8 cellular contexts compared by ENCODE assay signal in the genomic region with DNA sequence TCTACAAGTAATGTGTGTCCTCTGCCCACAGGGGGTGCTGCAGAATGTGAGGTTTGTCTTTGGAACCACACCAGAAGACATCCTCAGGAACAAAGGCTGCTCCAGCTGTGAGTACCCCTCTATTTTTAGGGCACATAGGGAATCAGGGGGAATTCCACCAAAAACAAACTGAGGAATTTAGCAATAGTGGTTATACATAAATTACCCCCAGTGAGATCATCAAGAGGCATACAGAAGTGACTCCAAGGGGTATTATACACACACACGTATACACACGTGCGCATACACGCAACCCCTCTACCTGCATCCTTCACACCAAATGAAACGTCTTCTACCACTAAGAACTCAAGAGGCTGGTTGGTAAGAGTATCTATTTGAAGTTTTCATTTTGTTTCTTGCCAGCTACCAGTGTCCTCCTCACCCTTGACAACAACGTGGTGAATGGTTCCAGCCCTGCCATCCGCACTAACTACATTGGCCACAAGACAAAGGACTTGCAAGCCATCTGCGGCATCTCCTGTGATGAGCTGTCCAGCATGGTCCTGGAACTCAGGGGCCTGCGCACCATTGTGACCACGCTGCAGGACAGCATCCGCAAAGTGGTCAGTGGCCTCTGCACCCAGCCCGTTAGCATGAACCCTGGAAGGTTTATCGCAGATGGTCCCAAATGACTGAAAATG. TPM values are rescaled to one million over a fixed set of nuclear protein-coding genes. Genes with fewer than 3 reads are reported as not detected.
DNase-seq lines count a peak whose midpoint lies in the region; ATAC-seq, FAIRE-seq and TF ChIP-seq lines count a peak whose summit lies in the region.

No MANE protein-coding gene starts in this region.

- no peak for DNase-seq in natural killer cell
- DNase-seq in natural killer cell treated with Interleukin-12 subunit alpha and Interleukin-12 subunit beta and Interleukin-15 and Interleukin-18, amount 100 ng/mL, for 72 hours (ENCODE audit: low spot score) = no peak
- DNase-seq in activated naive CD8-positive, alpha-beta T cell treated with anti-CD3 and anti-CD28 coated beads for 36 hours = peak; percentile 20
- DNase-seq in HepG2 (ENCODE audit: low spot score) = peak; percentile 25
- DNase-seq in vagina (ENCODE audit: extremely low spot score in 2 of 2) = no peak
- DNase-seq in Kasumi-1 (lab: John Stamatoyannopoulos, UW) = no peak
- no peak for DNase-seq in kidney glomerular epithelial cell (lab: John Stamatoyannopoulos, UW)
- no peak for DNase-seq in naive thymus-derived CD4-positive, alpha-beta T cell

- H3K4me1 Mint-ChIP-seq in natural killer cell = peaks cover 51 to 65% of the 10 kb centered on the region in 2 donors
- peaks cover 30 to 38% of the 10 kb centered on the region in 2 donors for H3K4me1 Mint-ChIP-seq in natural killer cell treated with Interleukin-12 subunit alpha and Interleukin-12 subunit beta and Interleukin-15 and Interleukin-18, amount 100 ng/mL, for 72 hours (ENCODE audit: low read depth in 2 of 2)
- H3K4me1 Mint-ChIP-seq in activated naive CD8-positive, alpha-beta T cell treated with anti-CD3 and anti-CD28 coated beads for 36 hours = peaks cover 10% of the 10 kb centered on the region
- peaks cover 0 to 38% (median 14%) of the 10 kb centered on the region in 7 donors for H3K4me1 Mint-ChIP-seq in naive thymus-derived CD4-positive, alpha-beta T cell

- no TSS peak for BruUV-seq in HepG2 (replicated peaks; lab: Mats Ljungman, UMichigan)

- CTCF ChIA-PET in HepG2 (lab: Yijun Ruan, JAX; ENCODE audit: low intra/inter-chr PET ratio, low total read pairs) = no interaction called here
- CTCF ChIA-PET in naive thymus-derived CD4-positive, alpha-beta T cell (lab: Charles Lee) = no interaction called here

- TF ChIP-seq EP300 in HepG2 (IDR thresholded peaks at IDR 0.05; ENCODE audit: low read depth in 2 of 2, low read length in 2 of 2) = no peak
- no peak for TF ChIP-seq EP300 in HepG2 (CRISPR knock-in tag; IDR thresholded peaks at IDR 0.05; ENCODE audit: borderline replicate concordance)

- no peak for TF ChIP-seq CTCF in natural killer cell (IDR thresholded peaks at IDR 0.05)
- peak; percentile 48 for TF ChIP-seq CTCF in HepG2 (CRISPR knock-in tag; IDR thresholded peaks at IDR 0.05)
- TF ChIP-seq CTCF in vagina (IDR thresholded peaks at IDR 0.05) = no peak

- H3K4me3 ChIP-seq in HepG2 (replicated peaks in 1 of 3; ENCODE audit: insufficient read depth in 1 of 3, low read depth in 2 of 3, low read length in 3 of 3) (0 out of 6 replicates have a peak overlapping the region, but pooled peaks of 1 of the 3 experiments have one; percentile 18), vagina (peak overlapping the region; percentile 53 to 80)
- no peak overlapping the region for H3K4me3 ChIP-seq in naive thymus-derived CD4-positive, alpha-beta T cell (ENCODE audit: low read length)

- H3K9me3 ChIP-seq in HepG2 (ENCODE audit: low read length) = no peaks in the 10 kb centered on the region
- no peaks in the 10 kb centered on the region for H3K9me3 ChIP-seq in vagina
- H3K9me3 ChIP-seq in naive thymus-derived CD4-positive, alpha-beta T cell (ENCODE audit: control insufficient read depth in 2 of 3, low read length in 3 of 3) = no peaks in the 10 kb centered on the region

- TF ChIP-seq POLR2A in HepG2 (IDR thresholded peaks at IDR 0.05; ENCODE audit: insufficient read depth in 1 of 2, low read depth in 2 of 2, low read length in 2 of 2) (0 out of 4 replicates have a peak, but pooled peaks of 1 of the 2 experiments have one; percentile 32), vagina (IDR thresholded peaks at IDR 0.05) (no peak)

- POLR2A ChIA-PET in HepG2 (lab: Yijun Ruan, JAX) = interaction anchor here (1.5 kb wide), 1 partner anchor 310 kb away, joined by 4 read pairs; no protein-coding TSS in a partner anchor
- POLR2A ChIA-PET in naive thymus-derived CD4-positive, alpha-beta T cell (lab: Charles Lee) = no interaction called here

- peaks cover 13% of the 10 kb centered on the region for H3K36me3 Mint-ChIP-seq in natural killer cell
- H3K36me3 Mint-ChIP-seq in natural killer cell treated with Interleukin-12 subunit alpha and Interleukin-12 subunit beta and Interleukin-15 and Interleukin-18, amount 100 ng/mL, for 72 hours = no peaks in the 10 kb centered on the region
- no peaks in the 10 kb centered on the region for H3K36me3 Mint-ChIP-seq in activated naive CD8-positive, alpha-beta T cell treated with anti-CD3 and anti-CD28 coated beads for 36 hours
- H3K36me3 Mint-ChIP-seq in naive thymus-derived CD4-positive, alpha-beta T cell = no peaks in the 10 kb centered on the region

- H3K4me2 ChIP-seq in HepG2 (ENCODE audit: low read depth, low read length) = peak overlapping the region; percentile 21

- H3K27me3 ChIP-seq in HepG2 (ENCODE audit: control insufficient read depth in 1 of 2, insufficient read depth in 2 of 2, low read length in 2 of 2) (no peaks in the 10 kb centered on the region; a peak in 1 of 5 replicates), vagina (no peaks in the 10 kb centered on the region)
- H3K27me3 ChIP-seq in naive thymus-derived CD4-positive, alpha-beta T cell (ENCODE audit: control insufficient read depth in 2 of 2, insufficient read depth in 2 of 2, low read length in 2 of 2) = no peaks in the 10 kb centered on the region

- H3K9me3 Mint-ChIP-seq in natural killer cell = no peaks in the 10 kb centered on the region
- H3K9me3 Mint-ChIP-seq in natural killer cell treated with Interleukin-12 subunit alpha and Interleukin-12 subunit beta and Interleukin-15 and Interleukin-18, amount 100 ng/mL, for 72 hours = no peaks in the 10 kb centered on the region
- no peaks in the 10 kb centered on the region for H3K9me3 Mint-ChIP-seq in activated naive CD8-positive, alpha-beta T cell treated with anti-CD3 and anti-CD28 coated beads for 36 hours
- peaks cover 0 to 2% (median 0%) of the 10 kb centered on the region in 11 donors for H3K9me3 Mint-ChIP-seq in naive thymus-derived CD4-positive, alpha-beta T cell

- no peak overlapping the region for H3K27ac Mint-ChIP-seq in natural killer cell
- H3K27ac Mint-ChIP-seq in natural killer cell treated with Interleukin-12 subunit alpha and Interleukin-12 subunit beta and Interleukin-15 and Interleukin-18, amount 100 ng/mL, for 72 hours = no peak overlapping the region
- no peak overlapping the region for H3K27ac Mint-ChIP-seq in activated naive CD8-positive, alpha-beta T cell treated with anti-CD3 and anti-CD28 coated beads for 36 hours
- no peak overlapping the region for H3K27ac Mint-ChIP-seq in naive thymus-derived CD4-positive, alpha-beta T cell

- peaks cover 21 to 58% of the 10 kb centered on the region in 2 experiments for H3K36me3 ChIP-seq in HepG2 (replicated peaks in 1 of 2; ENCODE audit: control insufficient read depth in 1 of 2, insufficient read depth in 2 of 2, low read length in 2 of 2)
- H3K36me3 ChIP-seq in vagina = peaks cover 0 to 61% of the 10 kb centered on the region in 2 donors
- no peaks in the 10 kb centered on the region for H3K36me3 ChIP-seq in naive thymus-derived CD4-positive, alpha-beta T cell (ENCODE audit: control insufficient read depth in 2 of 3, insufficient read depth in 3 of 3, low read length in 3 of 3)

- peaks cover 22% of the 10 kb centered on the region for H3K79me2 ChIP-seq in HepG2 (ENCODE audit: insufficient read depth, low read length)

- intact Hi-C loops in natural killer cell (cut with micrococcal nuclease) (loop anchor here (2.0 to 10.0 kb wide), 2 partner anchors 39 to 1109 kb away; no protein-coding TSS in a partner anchor), HepG2 (cut with micrococcal nuclease; ENCODE audit: unreplicated experiment) (loop anchor here (5.0 kb wide), 1 partner anchor 174 kb away; no protein-coding TSS in a partner anchor), vagina (cut with DNase I) (loop anchor here (10.0 kb wide), 1 partner anchor 769 kb away; no protein-coding TSS in a partner anchor)
- intact Hi-C loops in naive thymus-derived CD4-positive, alpha-beta T cell (cut with micrococcal nuclease) = loop anchor here (1.0 to 10.0 kb wide), 6 partner anchors 39 to 1139 kb away; no protein-coding TSS in a partner anchor

- no peak overlapping the region for H3K9ac ChIP-seq in HepG2 (ENCODE audit: insufficient read depth, low read depth, low read length)

- H3K27ac ChIP-seq in HepG2 (ENCODE audit: extremely low read length, insufficient read depth, low read length) (no peak overlapping the region), vagina (no peak overlapping the region)
- no peak overlapping the region for H3K27ac ChIP-seq in naive thymus-derived CD4-positive, alpha-beta T cell (ENCODE audit: low read depth, low read length)

- peaks cover 13% of the 10 kb centered on the region; the same call in 1 of the 2 replicates for H4K20me1 ChIP-seq in HepG2 (ENCODE audit: insufficient read depth, low read length)

- H2AFZ ChIP-seq in HepG2 (ENCODE audit: low read length) = no peak overlapping the region

- ATAC-seq in natural killer cell (no peak), HepG2 (no peak)
- no peak for ATAC-seq in natural killer cell treated with Interleukin-12 subunit alpha and Interleukin-12 subunit beta and Interleukin-15 and Interleukin-18, amount 100 ng/mL, for 72 hours
- no peak for ATAC-seq in naive thymus-derived CD4-positive, alpha-beta T cell

- FAIRE-seq in HepG2 (lab: Jason Lieb, UNC) = no peak

- WGBS in HepG2 (ENCODE audit: low lambda C conversion rate) = 97% methylated on average over 9 of the region's 13 CpGs

- in situ Hi-C loops in HepG2 (cut with HindIII; ENCODE audit: extremely low pct_ligation_motif_present, low pct_unique_long_range_greater_than_20kb) = loop anchor here (5.0 to 10.0 kb wide), 5 partner anchors 149 to 769 kb away; no protein-coding TSS in a partner anchor

- H3K4me3 Mint-ChIP-seq in natural killer cell = peak overlapping the region; percentile 13
- H3K4me3 Mint-ChIP-seq in natural killer cell treated with Interleukin-12 subunit alpha and Interleukin-12 subunit beta and Interleukin-15 and Interleukin-18, amount 100 ng/mL, for 72 hours = no peak overlapping the region
- no peak overlapping the region for H3K4me3 Mint-ChIP-seq in activated naive CD8-positive, alpha-beta T cell treated with anti-CD3 and anti-CD28 coated beads for 36 hours
- no peak overlapping the region for H3K4me3 Mint-ChIP-seq in naive thymus-derived CD4-positive, alpha-beta T cell

- TF ChIP-seq RAD21 in HepG2 (CRISPR knock-in tag; IDR thresholded peaks at IDR 0.05) = no peak

- no peaks in the 10 kb centered on the region for H3K27me3 Mint-ChIP-seq in natural killer cell (ENCODE audit: low read depth in 2 of 2)
- peaks cover 4 to 11% of the 10 kb centered on the region in 2 donors for H3K27me3 Mint-ChIP-seq in natural killer cell treated with Interleukin-12 subunit alpha and Interleukin-12 subunit beta and Interleukin-15 and Interleukin-18, amount 100 ng/mL, for 72 hours
- H3K27me3 Mint-ChIP-seq in activated naive CD8-positive, alpha-beta T cell treated with anti-CD3 and anti-CD28 coated beads for 36 hours = peaks cover 33% of the 10 kb centered on the region
- H3K27me3 Mint-ChIP-seq in naive thymus-derived CD4-positive, alpha-beta T cell = peaks cover 20 to 52% (median 41%) of the 10 kb centered on the region in 5 donors

- H3K4me1 ChIP-seq in HepG2 (ENCODE audit: insufficient read depth, low read length) = peaks cover 68% of the 10 kb centered on the region
- peaks cover 69% of the 10 kb centered on the region for H3K4me1 ChIP-seq in vagina
- H3K4me1 ChIP-seq in naive thymus-derived CD4-positive, alpha-beta T cell (ENCODE audit: control insufficient read depth in 2 of 2, insufficient read depth in 2 of 2, low read length in 2 of 2) = peaks cover 0 to 11% of the 10 kb centered on the region in 2 donors

RNA-seq across cellular contexts. Expression of a gene that starts 2.8 kb away (rescaled TPM):
- 10 to 100 TPM; 27.1 to 43.3 (median 38.3) TPM for total RNA-seq in natural killer cell
- under 1 TPM; 0.31 to 0.38 TPM for total RNA-seq in natural killer cell treated with Interleukin-12 subunit alpha and Interleukin-12 subunit beta and Interleukin-15 and Interleukin-18, amount 100 ng/mL, for 72 hours
- under 1 TPM; 0.62 to 0.68 TPM for total RNA-seq in activated naive CD8-positive, alpha-beta T cell treated with anti-CD3 and anti-CD28 coated beads for 36 hours
- total RNA-seq in HepG2 (2016; rRNA removed; fragmentation: Illumina TruSeq; extraction: Trizol) = 35.6 and 67.1 TPM in 2 replicates
- 10.4 and 13.6 TPM in 2 replicates for total RNA-seq in HepG2 (2016; cell fraction: cytosol; rRNA removed; fragmentation: Illumina TruSeq; extraction: Trizol; ENCODE audit: low read depth)
- total RNA-seq in HepG2 (2016; cell fraction: insoluble cytoplasmic fraction; rRNA removed; fragmentation: Illumina TruSeq; extraction: Trizol) = 31.2 and 67.2 TPM in 2 replicates
- 12.7 and 15.5 TPM in 2 replicates for total RNA-seq in HepG2 (2016; cell fraction: membrane; rRNA removed; fragmentation: Illumina TruSeq; extraction: Trizol)
- total RNA-seq in HepG2 (2016; cell fraction: nucleus; rRNA removed; fragmentation: Illumina TruSeq; extraction: Trizol) = 154 and 191 TPM in 2 replicates
- polyA plus RNA-seq in HepG2 (2011; rRNA removed) = 54.7 and 64.6 TPM in 2 replicates
- 18.4 and 18.6 TPM in 2 replicates for polyA plus RNA-seq in HepG2 (2011; cell fraction: cytosol; rRNA removed)
- 258 and 353 TPM in 2 replicates for polyA plus RNA-seq in HepG2 (2011; cell fraction: nucleus; rRNA removed)
- 14.5 and 32.8 TPM in 2 replicates for polyA plus RNA-seq in HepG2 (2012)
- polyA plus RNA-seq in HepG2 (2016; cell fraction: cytosol; fragmentation: Illumina TruSeq; extraction: Trizol; ENCODE audit: low read depth) = 1.0 and 1.3 TPM in 2 replicates
- polyA plus RNA-seq in HepG2 (2016; cell fraction: insoluble cytoplasmic fraction; fragmentation: Illumina TruSeq; extraction: Trizol; ENCODE audit: low read depth) = 13.5 and 17.7 TPM in 2 replicates
- polyA plus RNA-seq in HepG2 (2016; cell fraction: membrane; fragmentation: Illumina TruSeq; extraction: Trizol; ENCODE audit: low read depth) = 1.9 and 2.6 TPM in 2 replicates
- polyA plus RNA-seq in HepG2 (2016; cell fraction: nucleus; fragmentation: Illumina TruSeq; extraction: Trizol; ENCODE audit: insufficient read depth, low read depth) = 147 and 163 TPM in 2 replicates
- polyA minus RNA-seq in HepG2 (2011; rRNA and poly(A)+ RNA removed; ENCODE audit: low replicate concordance) = 15.2 and 310 TPM in 2 replicates
- polyA minus RNA-seq in HepG2 (2011; cell fraction: cytosol; rRNA and poly(A)+ RNA removed) = 142 and 165 TPM in 2 replicates
- polyA minus RNA-seq in HepG2 (2011; cell fraction: nucleus; rRNA and poly(A)+ RNA removed) = 395 and 466 TPM in 2 replicates
- total RNA-seq in vagina = 513 TPM
- total RNA-seq in naive thymus-derived CD4-positive, alpha-beta T cell = 10 to 100 TPM in 2 of 5 experiments, 1 to 10 TPM in 3; 1.3 to 68.4 (median 8.5) TPM
- not detected for polyA plus RNA-seq in naive thymus-derived CD4-positive, alpha-beta T cell

Comparison
In these comparisons a context has a peak if more than half of its experiments do, and no peak if none do; other contexts are left out.
1. DNase-seq: peak in activated naive CD8-positive, alpha-beta T cell treated with anti-CD3 and anti-CD28 coated beads for 36 hours (single experiment) and HepG2 (single experiment); none in natural killer cell (single experiment), natural killer cell treated with Interleukin-12 subunit alpha and Interleukin-12 subunit beta and Interleukin-15 and Interleukin-18, amount 100 ng/mL, for 72 hours (single experiment), vagina (0 of 2), Kasumi-1 (0 of 2), kidney glomerular epithelial cell (single experiment) and naive thymus-derived CD4-positive, alpha-beta T cell (0 of 9).